Comparison of ENCODE assay signal across 9 cellular contexts in the genomic region with DNA sequence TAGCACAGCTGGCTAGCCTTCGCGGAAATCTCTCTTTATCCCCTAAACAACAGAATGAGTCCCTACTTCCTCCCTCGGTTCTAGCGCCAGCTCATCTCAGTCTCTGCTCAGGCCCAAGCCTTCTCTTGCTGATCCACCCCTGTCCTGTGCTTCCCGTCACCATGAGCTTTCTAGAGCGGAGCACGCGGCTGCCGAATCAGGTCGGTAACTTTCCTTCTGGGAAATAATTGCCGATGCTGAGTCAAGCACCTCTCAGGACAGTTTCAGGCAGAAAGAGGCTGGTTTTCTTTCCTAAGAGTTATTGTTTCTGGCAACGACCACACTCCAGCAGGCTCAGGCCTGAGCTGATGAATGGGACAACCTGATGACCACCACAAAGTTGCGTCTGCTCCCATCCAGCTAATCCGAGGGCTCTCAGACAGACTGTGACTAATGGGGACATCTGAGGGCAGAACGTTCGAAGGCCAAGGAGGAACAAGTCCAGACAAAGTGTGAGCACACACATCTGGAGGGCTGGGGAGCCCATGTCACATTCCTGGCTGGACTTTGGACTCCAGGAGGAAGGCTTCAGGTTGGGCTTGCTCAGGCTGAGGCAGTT. TPM values are rescaled to one million over a fixed set of nuclear protein-coding genes. Genes with fewer than 3 reads are reported as not detected.
A peak's percentile ranks its signal among the peaks of the same experiment; 100 is the strongest.
DNase-seq lines count a peak whose midpoint lies in the region; ATAC-seq and TF ChIP-seq lines count a peak whose summit lies in the region.
"Had no signal": no experiment of that assay in that cellular context is flagged by ENCODE, and none has a peak within 500 bp of the region (broad histone marks: within the 10 kb centered on the region; RNA-seq: fewer than 3 reads in every experiment).

No MANE protein-coding gene starts in this region.

- H2AFZ ChIP-seq in OCI-LY3 (ENCODE audit: low read depth, low read length): peak overlapping the region; percentile 69; the same call in 1 of the 2 replicates

- no peak overlapping the region for H3K9ac ChIP-seq in BLaER1 treated with 17β-estradiol and CSF1 and Interleukin-3, amounts not matched to agents 10 nM and 100 nM
- no peak overlapping the region for H3K9ac ChIP-seq in OCI-LY3 (ENCODE audit: low read length)

- H3K9me3 Mint-ChIP-seq in neural crest cell (no peaks in the 10 kb centered on the region), HFFc6 (no peaks in the 10 kb centered on the region), nephron progenitor cell (peaks cover 3% of the 10 kb centered on the region)

- peak overlapping the region; percentile 6 for H3K4me3 Mint-ChIP-seq in neural crest cell
- H3K4me3 Mint-ChIP-seq in HFFc6: no peak overlapping the region
- H3K4me3 Mint-ChIP-seq in nephron progenitor cell: no peak overlapping the region

- no peak overlapping the region for H3K27ac ChIP-seq in BLaER1 treated with 17β-estradiol and CSF1 and Interleukin-3, amounts not matched to agents 10 nM and 100 nM
- H3K27ac ChIP-seq in OCI-LY3 (ENCODE audit: low read length): no peak overlapping the region
- H3K27ac ChIP-seq in esophagus (ENCODE audit: low read depth in 2 of 2, low read length in 1 of 2): peak overlapping the region; percentile 53 to 84

- no peak overlapping the region for H3K4me3 ChIP-seq in BLaER1 treated with 17β-estradiol and CSF1 and Interleukin-3, amounts not matched to agents 10 nM and 100 nM
- 0 out of 2 replicates have a peak overlapping the region, but pooled peaks have one; percentile 8 for H3K4me3 ChIP-seq in OCI-LY3 (ENCODE audit: low read length)
- no peak overlapping the region for H3K4me3 ChIP-seq in esophagus (ENCODE audit: low read depth in 1 of 2, low read length in 2 of 2)

- DNase-seq in neural crest cell (ENCODE audit: low read depth, low spot score): no peak
- DNase-seq in HFFc6: no peak
- no peak for DNase-seq in nephron progenitor cell
- no peak for DNase-seq in NCI-H510A treated with DMSO at 0.1 percent for 48 hours (lab: John Stamatoyannopoulos, UW)
- DNase-seq: aorta had no signal

- ATAC-seq in HG02642 (IDR thresholded peaks at IDR 0.05; ENCODE audit: poor library complexity, unreplicated experiment): no peak

- peaks cover 0 to 5% (median 0%) of the 10 kb centered on the region in 11 experiments; a peak in 1 of 22 replicates for H4K20me1 ChIP-seq in BLaER1 treated with 17β-estradiol and CSF1 and Interleukin-3, amounts not matched to agents 10 nM and 100 nM
- no peaks in the 10 kb centered on the region for H4K20me1 ChIP-seq in OCI-LY3 (ENCODE audit: insufficient read depth, low read length)

- H3K9me3 ChIP-seq in BLaER1 treated with 17β-estradiol and CSF1 and Interleukin-3, amounts not matched to agents 10 nM and 100 nM (replicated peaks in 1 of 11): 0 out of 22 replicates have a peak, but pooled peaks cover 0 to 5% (median 0%) of the 10 kb centered on the region in 11 experiments
- H3K9me3 ChIP-seq in OCI-LY3 (ENCODE audit: insufficient read depth, low read length) (no peaks in the 10 kb centered on the region), esophagus (ENCODE audit: control insufficient read depth in 2 of 2, insufficient read depth in 1 of 2, low read depth in 1 of 2, low read length in 1 of 2) (no peaks in the 10 kb centered on the region)

- peaks cover 3 to 25% (median 13%) of the 10 kb centered on the region in 11 experiments; a peak in 21 of 22 replicates for H3K27me3 ChIP-seq in BLaER1 treated with 17β-estradiol and CSF1 and Interleukin-3, amounts not matched to agents 10 nM and 100 nM
- H3K27me3 ChIP-seq in OCI-LY3 (ENCODE audit: low read depth, low read length): peaks cover 11% of the 10 kb centered on the region
- H3K27me3 ChIP-seq in esophagus (ENCODE audit: control insufficient read depth in 1 of 2, insufficient read depth in 2 of 2, low read length in 2 of 2): no peaks in the 10 kb centered on the region

- H3K27ac Mint-ChIP-seq in neural crest cell (ENCODE audit: unreplicated experiment) (no peak overlapping the region), HFFc6 (no peak overlapping the region), nephron progenitor cell (no peak overlapping the region)

- WGBS in esophagus, 2 donors: 29 to 48% methylated on average over 16 of the region's 16 CpGs

- H3K4me1 ChIP-seq in BLaER1 treated with 17β-estradiol and CSF1 and Interleukin-3, amounts not matched to agents 10 nM and 100 nM: peaks cover 24 to 55% (median 45%) of the 10 kb centered on the region in 10 experiments
- H3K4me1 ChIP-seq in OCI-LY3 (ENCODE audit: low read length) (peaks cover 20% of the 10 kb centered on the region), esophagus (ENCODE audit: control insufficient read depth in 2 of 2, insufficient read depth in 2 of 2, low read length in 1 of 2) (peaks cover under 1 to 13% of the 10 kb centered on the region in 2 donors)

- H3K36me3 Mint-ChIP-seq in neural crest cell (ENCODE audit: low read depth): no peaks in the 10 kb centered on the region
- H3K36me3 Mint-ChIP-seq in HFFc6 (ENCODE audit: low read depth): no peaks in the 10 kb centered on the region
- no peaks in the 10 kb centered on the region for H3K36me3 Mint-ChIP-seq in nephron progenitor cell (ENCODE audit: low read depth)

- peaks cover 51% of the 10 kb centered on the region for H3K27me3 Mint-ChIP-seq in neural crest cell (ENCODE audit: low read depth)
- H3K27me3 Mint-ChIP-seq in HFFc6 (ENCODE audit: insufficient read depth): peaks cover 1% of the 10 kb centered on the region
- peaks cover 59% of the 10 kb centered on the region for H3K27me3 Mint-ChIP-seq in nephron progenitor cell (ENCODE audit: low read depth, poor library complexity)

- no peaks in the 10 kb centered on the region for H3K36me3 ChIP-seq in BLaER1 treated with 17β-estradiol and CSF1 and Interleukin-3, amounts not matched to agents 10 nM and 100 nM
- H3K36me3 ChIP-seq in OCI-LY3 (replicated peaks; ENCODE audit: low read depth, low read length) (no peaks in the 10 kb centered on the region), esophagus (ENCODE audit: control insufficient read depth in 2 of 2, insufficient read depth in 2 of 2, low read length in 1 of 2) (no peaks in the 10 kb centered on the region)

- peak overlapping the region; percentile 13 to 62 (median 36); a peak in 20 of 22 replicates for H3K4me2 ChIP-seq in BLaER1 treated with 17β-estradiol and CSF1 and Interleukin-3, amounts not matched to agents 10 nM and 100 nM
- peak overlapping the region; percentile 48 for H3K4me2 ChIP-seq in OCI-LY3 (ENCODE audit: low read length)

- no peaks in the 10 kb centered on the region for H3K79me2 ChIP-seq in OCI-LY3 (ENCODE audit: low read length)

- TF ChIP-seq CTCF in OCI-LY3 (IDR thresholded peaks at IDR 0.05; ENCODE audit: low read depth, low read length) (no peak), neural crest cell (conservative IDR thresholded peaks at IDR 0.05) (no peak), HFFc6 (IDR thresholded peaks at IDR 0.05) (no peak), nephron progenitor cell (IDR thresholded peaks at IDR 0.05) (no peak)

- H3K4me1 Mint-ChIP-seq in neural crest cell (peaks cover 5% of the 10 kb centered on the region), HFFc6 (ENCODE audit: low read depth) (0 out of 2 replicates have a peak, but pooled peaks cover 11% of the 10 kb centered on the region), nephron progenitor cell (peaks cover 16% of the 10 kb centered on the region)

RNA-seq across cellular contexts. Expression of gene GPR68, which starts 13.6 kb away (rescaled TPM):
- 1 to 10 TPM in 1 of 2 donors, under 1 TPM in 1; 0.71 to 4.8 TPM for polyA plus RNA-seq in esophagus
- 0.14 and 0.36 TPM in 2 replicates for total RNA-seq in neural crest cell
- total RNA-seq in HFFc6 (2021; fragmentation: NEBNext Ultra II Directional; extraction: Animal tissue kit (Norgen Biotek cat#: 25700)): under 1 TPM; 0.34 to 0.88 (median 0.52) TPM

Comparison
In these comparisons a context has a peak if more than half of its experiments do, and no peak if none do; other contexts are left out.
1. H3K27ac ChIP-seq: peak in esophagus (2 of 2); none in BLaER1 treated with 17β-estradiol and CSF1 and Interleukin-3, amounts not matched to agents 10 nM and 100 nM (0 of 11) and OCI-LY3 (single experiment).